ENCODE assay signal across 31 cellular contexts in the genomic region with DNA sequence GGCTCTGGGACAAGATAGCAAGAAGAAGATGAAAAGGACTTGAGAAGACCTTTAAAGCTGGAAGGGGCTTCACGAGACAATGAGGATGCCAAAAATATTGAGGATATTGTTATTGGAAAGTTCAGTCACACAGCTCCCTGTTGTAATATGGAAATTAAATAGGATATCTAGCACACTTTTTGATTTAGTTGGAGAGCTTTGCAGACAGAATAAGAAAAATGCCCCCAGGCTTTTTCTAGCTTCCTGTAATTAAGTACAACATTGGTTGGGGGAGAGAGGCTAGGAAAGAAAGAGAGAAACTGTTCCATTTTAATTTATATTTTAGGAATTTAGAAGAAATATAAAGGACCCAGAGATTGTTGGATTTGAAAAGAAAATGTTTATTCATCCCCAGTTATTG. TPM values are rescaled to one million over a fixed set of nuclear protein-coding genes. Genes with fewer than 3 reads are reported as not detected.
"Had no signal": no experiment of that assay in that cellular context is flagged by ENCODE, and none has a peak within 500 bp of the region (broad histone marks: within the 10 kb centered on the region; RNA-seq: fewer than 3 reads in every experiment).

No MANE protein-coding gene starts in this region.

- H3K4me1 ChIP-seq: ascending aorta had no signal

- H3K4me3 ChIP-seq: ascending aorta, cardiac muscle cell had no signal

- H3K9me3 ChIP-seq: ascending aorta had no signal

- H3K36me3 ChIP-seq: ascending aorta, cardiac muscle cell had no signal

- DNase-seq: activated B cell treated with CpG ODN at 0.5 μM for 24 hours; activated CD4-positive, alpha-beta memory T cell treated with anti-CD3 and anti-CD28 coated beads for 36 hours; activated CD4-positive, alpha-beta T cell treated with anti-CD3 and anti-CD28 coated beads for 4 hours; activated CD4-positive, alpha-beta T cell treated with anti-CD3 and anti-CD28 coated beads, Interleukin-2, amount 10 ng/mL, durations not matched to agents 24 days and 14 days; activated CD4-positive, alpha-beta T cell treated with anti-CD3 and anti-CD28 coated beads, Interleukin-2, amount 50 U/mL, for 1 hour; activated CD4-positive, alpha-beta T cell treated with anti-CD3 and anti-CD28 coated beads, Interleukin-2, amount 50 U/mL, for 4 hours; activated CD4-positive, CD25-positive, alpha-beta regulatory T cell treated with anti-CD3 and anti-CD28 coated beads, Interleukin-2, amount 50 U/mL, for 72 hours; activated CD8-positive, alpha-beta memory T cell treated with anti-CD3 and anti-CD28 coated beads, Interleukin-2, amount 50 U/mL, for 4 hours; activated CD8-positive, alpha-beta T cell treated with anti-CD3 and anti-CD28 coated beads for 36 hours; activated effector memory CD4-positive, alpha-beta T cell treated with Interleukin-2 at 50 U/mL for 16 hours; activated gamma-delta T cell; activated naive CD4-positive, alpha-beta T cell treated with anti-CD3 and anti-CD28 coated beads, Interleukin-2, amount 10 ng/mL, durations not matched to agents 7 days and 5 days; activated naive CD4-positive, alpha-beta T cell treated with Interleukin-2 at 50 U/mL for 16 hours; activated naive CD8-positive, alpha-beta T cell treated with anti-CD3 and anti-CD28 coated beads, Interleukin-2, amount 10 ng/mL, durations not matched to agents 7 days and 5 days; activated naive CD8-positive, alpha-beta T cell treated with anti-CD3 and anti-CD28 coated beads, Interleukin-2, amount 50 U/mL, for 24 hours; activated T-cell treated with anti-CD3 and anti-CD28 coated beads for 4 hours; activated T-cell treated with anti-CD3 and anti-CD28 coated beads, Interleukin-2, amount 50 U/mL, for 24 hours; activated T-cell treated with anti-CD3 and anti-CD28 coated beads, Interleukin-2, amount 50 U/mL, for 48 hours; amygdala; anterior cingulate cortex; caudate nucleus; cerebellar nuclear complex; T-helper 2 cell; T-helper 9 cell had no signal

- H3K27ac ChIP-seq: ascending aorta, cardiac muscle cell, VCaP had no signal

- H3K27me3 ChIP-seq: ascending aorta, cardiac muscle cell had no signal

- ATAC-seq: activated CD8-positive, alpha-beta T cell treated with anti-CD3 and anti-CD28 coated beads for 36 hours; activated naive CD8-positive, alpha-beta T cell treated with anti-CD3 and anti-CD28 coated beads, Interleukin-2, amount 50 U/mL, for 24 hours had no signal

RNA-seq across cellular contexts. Expression of a gene that starts 27.5 kb away (rescaled TPM):
- total RNA-seq: ascending aorta, chondrocyte had no signal

RNA-seq across cellular contexts. Expression of a gene that starts 32.7 kb away (rescaled TPM):
- total RNA-seq: activated B cell treated with CpG ODN at 0.5 μM for 24 hours; activated CD4-positive, alpha-beta memory T cell treated with anti-CD3 and anti-CD28 coated beads for 36 hours; activated CD4-positive, alpha-beta T cell treated with anti-CD3 and anti-CD28 coated beads, Interleukin-2, amount 10 ng/mL, durations not matched to agents 24 days and 14 days; activated CD8-positive, alpha-beta memory T cell treated with anti-CD3 and anti-CD28 coated beads for 36 hours; activated CD8-positive, alpha-beta T cell treated with anti-CD3 and anti-CD28 coated beads for 36 hours; activated naive CD8-positive, alpha-beta T cell treated with anti-CD3 and anti-CD28 coated beads, Interleukin-2, amount 10 ng/mL, durations not matched to agents 7 days and 5 days; activated T-helper 2 cell treated with anti-CD3 and anti-CD28 coated beads, Interferon-gamma antibody, Interleukin-2, Interleukin-4, amounts not matched to agents 10 μg/mL and 5 μg/mL and 100 μg/mL, durations not matched to agents 14 hours and 24 hours and 36 hours; ascending aorta; bronchial epithelial cell; cardiac muscle cell; chondrocyte had no signal
